In genomic region chr19:3060852-3061182, GRCh38 we compare ENCODE assay signal across 8 cellular contexts. TPM values are rescaled to one million over a fixed set of nuclear protein-coding genes. Genes with fewer than 3 reads are reported as not detected.
DNase-seq lines count a peak whose midpoint lies in the region; ATAC-seq and TF ChIP-seq lines count a peak whose summit lies in the region.

No MANE protein-coding gene starts in this region.

- H3K9me3 ChIP-seq in psoas muscle, result no peaks in the 10 kb centered on the region

- ATAC-seq in T-cell (replicated peaks in 1 of 4), result no peak
- no peak for ATAC-seq in psoas muscle
- no peak for ATAC-seq in GM18873 (IDR thresholded peaks at IDR 0.05; ENCODE audit: low FRiP score, unreplicated experiment)

- H3K9me3 Mint-ChIP-seq in T-cell, result no peaks in the 10 kb centered on the region

- no peaks in the 10 kb centered on the region for H3K27me3 ChIP-seq in GM06990 (replicated peaks; ENCODE audit: control insufficient read depth, insufficient read depth, low read length)
- H3K27me3 ChIP-seq in psoas muscle (ENCODE audit: insufficient read depth in 3 of 3, low read length in 2 of 3), result no peaks in the 10 kb centered on the region

- H3K4me1 Mint-ChIP-seq in T-cell, result peaks cover 37 to 54% (median 37%) of the 10 kb centered on the region in 3 donors

- 40 to 63% (median 49%) methylated on average over 5 of the region's 5 CpGs for WGBS in psoas muscle, 3 donors

- CTCF ChIA-PET in T-cell (lab: Charles Lee), result interaction anchor here in 1 of 2 donors (1.0 to 1.4 kb wide), 3 partner anchors 25 to 110 kb away, joined by 3 to 5 read pairs (median 4); no protein-coding TSS in a partner anchor

- H3K27me3 Mint-ChIP-seq in T-cell, result no peaks in the 10 kb centered on the region

- H3K36me3 Mint-ChIP-seq in T-cell, result peaks cover 29% of the 10 kb centered on the region

- POLR2A ChIA-PET in T-cell (lab: Charles Lee), result interaction anchor here in 1 of 2 donors (0.6 to 1.2 kb wide), 3 partner anchors 25 to 101 kb away, joined by 3 read pairs; no protein-coding TSS in a partner anchor

- TF ChIP-seq CTCF in GM06990 (IDR thresholded peaks at IDR 0.05; ENCODE audit: insufficient read depth, low read length, poor library complexity, severe bottlenecking) (no peak), fibroblast of mammary gland (conservative IDR thresholded peaks at IDR 0.05; ENCODE audit: control insufficient read depth, insufficient read depth, low read depth, low read length) (no peak), psoas muscle (IDR thresholded peaks at IDR 0.05) (no peak)

- DNase-seq in GM06990 (ENCODE audit: extremely low read depth, insufficient read length) (no peak), T-cell (no peak), fibroblast of mammary gland (ENCODE audit: low read depth) (no peak), psoas muscle (no peak), globus pallidus (ENCODE audit: low spot score) (no peak), NOMO-1 (lab: John Stamatoyannopoulos, UW; ENCODE audit: unreplicated experiment in 2 of 2) (no peak)
- DNase-seq in stimulated activated CD4-positive, alpha-beta T cell treated with anti-CD3 and anti-CD28 coated beads, Interleukin-2, amount 100 ng/mL, for 48 hours, result no peak

- H3K36me3 ChIP-seq in GM06990 (ENCODE audit: control insufficient read depth, insufficient read depth, low read length), result peaks cover 23% of the 10 kb centered on the region
- H3K36me3 ChIP-seq in psoas muscle (ENCODE audit: insufficient read depth in 1 of 2, low read depth in 1 of 2), result peaks cover 4 to 30% of the 10 kb centered on the region in 2 donors

- peak overlapping the region; percentile 85 for H3K27ac ChIP-seq in psoas muscle

- H3K4me3 Mint-ChIP-seq in T-cell, result peak overlapping the region; percentile 89 to 91 (median 90)

- peak overlapping the region; percentile 93 to 96 for H3K27ac Mint-ChIP-seq in T-cell

- H3K4me1 ChIP-seq in psoas muscle, result peaks cover 32% of the 10 kb centered on the region

- H3K4me3 ChIP-seq in GM06990 (replicated peaks; ENCODE audit: low read depth, low read length) (peak overlapping the region; percentile 73), fibroblast of mammary gland (ENCODE audit: control insufficient read depth, low read depth, low read length) (peak overlapping the region; percentile 71), psoas muscle (peak overlapping the region; percentile 79)

- intact Hi-C loops in psoas muscle (cut with DNase I), result no loop called here

RNA-seq across cellular contexts. Expression of gene TLE5, which starts 1.5 kb away (rescaled TPM):
- 1,000 to 10,000 TPM in 3 of 5 donors, 100 to 1,000 TPM in 2; 777 to 1,202 (median 1,047) TPM for total RNA-seq in T-cell
- total RNA-seq in psoas muscle, result 100 to 1,000 TPM; 390 to 607 (median 551) TPM
- polyA plus RNA-seq in psoas muscle, result 100 to 1,000 TPM; 450 to 786 (median 780) TPM

RNA-seq across cellular contexts. Expression of gene TLE2, which starts 31.7 kb away (rescaled TPM):
- total RNA-seq in T-cell (10 to 100 TPM; 16.7 to 29.7 (median 21.5) TPM), psoas muscle (10 to 100 TPM; 28.6 to 42.5 (median 36.1) TPM)
- 10 to 100 TPM; 23.5 to 35.1 (median 31.8) TPM for polyA plus RNA-seq in psoas muscle

RNA-seq across cellular contexts. Expression of gene GNA11, which starts 33.3 kb away (rescaled TPM):
- 1 to 10 TPM; 2.3 to 6.3 (median 4.0) TPM for total RNA-seq in T-cell
- 10 to 100 TPM; 46.7 to 62.4 (median 52.0) TPM for total RNA-seq in psoas muscle
- polyA plus RNA-seq in psoas muscle, result 10 to 100 TPM; 32.9 to 85.2 (median 33.4) TPM

Comparison
In these comparisons a context has a peak if more than half of its experiments do, and no peak if none do; other contexts are left out.
1. RNA of gene GNA11, which starts 33.3 kb away (total RNA-seq): 46.7 to 62.4 TPM in psoas muscle; 2.3 to 6.3 TPM in T-cell; every median in the first group is over 4 times any median in the second.
2. Peak in every context shown above with its lines, with median percentiles within 50 percentile points of each other: H3K4me3 ChIP-seq.